In the genomic region with DNA sequence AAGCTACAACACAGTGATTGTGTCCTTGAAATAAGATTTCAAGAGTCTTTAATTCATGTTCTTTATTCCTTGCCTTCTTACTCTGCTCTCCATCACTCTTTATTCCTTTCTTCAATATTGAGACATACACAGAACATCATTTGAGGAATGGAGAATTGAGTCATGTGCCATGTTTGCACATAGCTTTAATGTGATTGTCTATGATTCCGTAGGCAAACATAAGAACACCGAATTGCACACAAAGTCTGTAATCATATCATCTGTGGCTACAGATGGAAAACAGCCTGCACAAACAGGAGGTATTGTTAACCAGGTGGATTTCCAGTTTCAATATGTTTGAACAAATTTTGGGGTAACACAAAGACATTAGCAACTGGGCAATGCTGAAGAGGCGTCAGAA, we compare ENCODE assay signal across 21 cellular contexts.
DNase-seq lines count a peak whose midpoint lies in the region; ATAC-seq, FAIRE-seq and TF ChIP-seq lines count a peak whose summit lies in the region.
"Had no signal": no experiment of that assay in that cellular context is flagged by ENCODE, and none has a peak within 500 bp of the region (broad histone marks: within the 10 kb centered on the region; RNA-seq: fewer than 3 reads in every experiment).

No MANE protein-coding gene starts in this region.

- no peak overlapping the region for H2AFZ ChIP-seq in astrocyte (ENCODE audit: low read depth, low read length)
- H2AFZ ChIP-seq in PC-9: no peak overlapping the region

- CTCF ChIA-PET in CD4-positive, alpha-beta T cell (lab: Charles Lee): no interaction called here
- CTCF ChIA-PET in PC-9 (lab: Charles Lee): no interaction called here

- no TSS peak for BruUV-seq in PC-9 (replicated peaks; lab: Mats Ljungman, UMichigan)

- H3K9me3 ChIP-seq in CD4-positive, alpha-beta T cell (ENCODE audit: control insufficient read depth, low read length): no peaks in the 10 kb centered on the region
- H3K9me3 ChIP-seq in astrocyte (ENCODE audit: insufficient read depth, low read depth, low read length) (no peaks in the 10 kb centered on the region), PC-9 (ENCODE audit: insufficient read depth, low read depth) (no peaks in the 10 kb centered on the region; the same call in 1 of the 2 replicates)
- H3K9me3 ChIP-seq: testis had no signal

- H3K4me2 ChIP-seq in astrocyte (ENCODE audit: low read length) (no peak overlapping the region), PC-9 (no peak overlapping the region)

- peaks cover 16% of the 10 kb centered on the region for H3K4me1 Mint-ChIP-seq in CD4-positive, alpha-beta T cell (ENCODE audit: low read depth)
- H3K4me1 Mint-ChIP-seq in astrocyte (ENCODE audit: low read depth, unreplicated experiment): peaks cover 10% of the 10 kb centered on the region
- H3K4me1 Mint-ChIP-seq in activated T-helper 2 cell treated with anti-CD3 and anti-CD28 coated beads, Interferon-gamma antibody, Interleukin-2, Interleukin-4, amounts not matched to agents 10 μg/mL and 5 μg/mL and 100 μg/mL, durations not matched to agents 14 hours and 24 hours and 36 hours (ENCODE audit: low read depth): peaks cover 18% of the 10 kb centered on the region

- intact Hi-C loops in CD4-positive, alpha-beta T cell (cut with DNase I, micrococcal nuclease): loop anchor here (5.0 to 10.0 kb wide), 3 partner anchors 156 to 1679 kb away; no protein-coding TSS in a partner anchor
- intact Hi-C loops in PC-9 (cut with micrococcal nuclease; ENCODE audit: unreplicated experiment): loop anchor here (5.0 kb wide), 1 partner anchor 639 kb away; no protein-coding TSS in a partner anchor
- intact Hi-C loops in activated T-helper 2 cell treated with anti-CD3 and anti-CD28 coated beads, Interferon-gamma antibody, Interleukin-2, Interleukin-4, amounts not matched to agents 10 μg/mL and 5 μg/mL and 100 μg/mL, durations not matched to agents 14 hours and 24 hours and 36 hours (cut with micrococcal nuclease): loop anchor here (5.0 kb wide), 2 partner anchors 79 to 254 kb away; no protein-coding TSS in a partner anchor

- no peak overlapping the region for H3K9ac ChIP-seq in astrocyte (ENCODE audit: low read length)

- H3F3A ChIP-seq in PC-9 (ENCODE audit: insufficient read depth, low read depth): no peaks in the 10 kb centered on the region

- H3K27ac ChIP-seq in CD4-positive, alpha-beta T cell (ENCODE audit: low read depth, low read length): no peak overlapping the region
- H3K27ac ChIP-seq in astrocyte (ENCODE audit: low read depth, low read length) (no peak overlapping the region), PC-9 (no peak overlapping the region)
- H3K27ac ChIP-seq: HL-60 had no signal

- no peaks in the 10 kb centered on the region for H3K27me3 ChIP-seq in CD4-positive, alpha-beta T cell (ENCODE audit: control insufficient read depth, insufficient read depth, low read length)
- H3K27me3 ChIP-seq in astrocyte (ENCODE audit: insufficient read depth, low read length): no peaks in the 10 kb centered on the region
- no peaks in the 10 kb centered on the region for H3K27me3 ChIP-seq in PC-9 (ENCODE audit: insufficient read depth, low read depth)
- H3K27me3 ChIP-seq: testis had no signal

- H3K27me3 Mint-ChIP-seq in CD4-positive, alpha-beta T cell: no peaks in the 10 kb centered on the region
- H3K27me3 Mint-ChIP-seq in astrocyte (ENCODE audit: low read depth, unreplicated experiment): no peaks in the 10 kb centered on the region
- peaks cover 13% of the 10 kb centered on the region for H3K27me3 Mint-ChIP-seq in activated T-helper 2 cell treated with anti-CD3 and anti-CD28 coated beads, Interferon-gamma antibody, Interleukin-2, Interleukin-4, amounts not matched to agents 10 μg/mL and 5 μg/mL and 100 μg/mL, durations not matched to agents 14 hours and 24 hours and 36 hours (ENCODE audit: low read depth)
- H3K27me3 Mint-ChIP-seq: natural killer cell treated with Interleukin-12 subunit alpha and Interleukin-12 subunit beta and Interleukin-15 and Interleukin-18, amount 100 ng/mL, for 72 hours; progenitor cell of endocrine pancreas had no signal

- TF ChIP-seq CTCF in CD4-positive, alpha-beta T cell (IDR thresholded peaks at IDR 0.05): no peak
- TF ChIP-seq CTCF in astrocyte (IDR thresholded peaks at IDR 0.05; ENCODE audit: insufficient read depth, low read depth, low read length) (no peak), PC-9 (conservative IDR thresholded peaks at IDR 0.05) (no peak)

- no peak overlapping the region for H3K4me3 ChIP-seq in astrocyte (ENCODE audit: insufficient read depth, low read depth, low read length)
- no peak overlapping the region for H3K4me3 ChIP-seq in PC-9
- H3K4me3 ChIP-seq: K562 had no signal

- peaks cover 13% of the 10 kb centered on the region for H3K4me1 ChIP-seq in astrocyte (ENCODE audit: insufficient read depth, low read length)
- H3K4me1 ChIP-seq in PC-9 (replicated peaks; ENCODE audit: insufficient read depth): peaks cover 4% of the 10 kb centered on the region; the same call in 1 of the 2 replicates
- H3K4me1 ChIP-seq: testis had no signal

- POLR2A ChIA-PET in CD4-positive, alpha-beta T cell (lab: Charles Lee): interaction anchor here (1.3 kb wide), 1 partner anchor 78 kb away, joined by 7 read pairs; no protein-coding TSS in a partner anchor
- POLR2A ChIA-PET in PC-9 (lab: Charles Lee; ENCODE audit: unreplicated experiment): no interaction called here

- no peak for DNase-seq in CD4-positive, alpha-beta T cell
- DNase-seq in GM12891 (ENCODE audit: insufficient read length, low spot score): no peak
- peak; percentile 42 for DNase-seq in NCI-H345 (lab: John Stamatoyannopoulos, UW)
- DNase-seq in astrocyte (ENCODE audit: low read depth): no peak
- no peak for DNase-seq in PC-9
- no peak for DNase-seq in stimulated activated naive CD4-positive, alpha-beta T cell treated with Interleukin-2 at 50 U/mL for 16 hours (lab: John Stamatoyannopoulos, UW)
- no peak for DNase-seq in activated T-helper 2 cell treated with anti-CD3 and anti-CD28 coated beads, Interferon-gamma antibody, Interleukin-2, Interleukin-4, amounts not matched to agents 10 μg/mL and 5 μg/mL and 100 μg/mL, durations not matched to agents 14 hours and 24 hours and 36 hours (ENCODE audit: low spot score)
- no peak for DNase-seq in activated CD4-positive, alpha-beta T cell treated with anti-CD3 and anti-CD28 coated beads for 1 hour
- DNase-seq: activated naive CD4-positive, alpha-beta T cell treated with anti-CD3 and anti-CD28 coated beads, Interleukin-2, amount 10 ng/mL, durations not matched to agents 7 days and 5 days; activated T-cell treated with anti-CD3 and anti-CD28 coated beads for 4 hours; hippocampal formation; kidney; NCI-H187 treated with DMSO at 0.1 percent for 48 hours; testis had no signal

- no peak for ATAC-seq in CD4-positive, alpha-beta T cell (ENCODE audit: poor library complexity)
- ATAC-seq: natural killer cell treated with Interleukin-12 subunit alpha and Interleukin-12 subunit beta and Interleukin-15 and Interleukin-18, amount 100 ng/mL, for 72 hours had no signal

- H4K20me1 ChIP-seq in astrocyte (ENCODE audit: insufficient read depth, low read length) (no peaks in the 10 kb centered on the region), PC-9 (ENCODE audit: insufficient read depth) (no peaks in the 10 kb centered on the region)

- no peaks in the 10 kb centered on the region for H3K9me3 Mint-ChIP-seq in CD4-positive, alpha-beta T cell
- no peaks in the 10 kb centered on the region for H3K9me3 Mint-ChIP-seq in astrocyte (ENCODE audit: unreplicated experiment)
- H3K9me3 Mint-ChIP-seq in activated T-helper 2 cell treated with anti-CD3 and anti-CD28 coated beads, Interferon-gamma antibody, Interleukin-2, Interleukin-4, amounts not matched to agents 10 μg/mL and 5 μg/mL and 100 μg/mL, durations not matched to agents 14 hours and 24 hours and 36 hours: no peaks in the 10 kb centered on the region
- H3K9me3 Mint-ChIP-seq: activated naive CD4-positive, alpha-beta T cell treated with anti-CD3 and anti-CD28 coated beads, Interleukin-2, amount 10 ng/mL, durations not matched to agents 7 days and 5 days; natural killer cell treated with Interleukin-12 subunit alpha and Interleukin-12 subunit beta and Interleukin-15 and Interleukin-18, amount 100 ng/mL, for 72 hours had no signal

- H3K9me2 ChIP-seq in PC-9 (ENCODE audit: insufficient read depth): no peaks in the 10 kb centered on the region

- no peaks in the 10 kb centered on the region for H3K36me3 ChIP-seq in astrocyte (ENCODE audit: insufficient read depth, low read length)
- H3K36me3 ChIP-seq in PC-9 (ENCODE audit: low read depth): no peaks in the 10 kb centered on the region

- no peak for TF ChIP-seq POLR2A in GM12891 (IDR thresholded peaks at IDR 0.05; ENCODE audit: low read depth, low read length)

- H3K79me2 ChIP-seq in astrocyte (ENCODE audit: insufficient read depth, low read length) (no peaks in the 10 kb centered on the region), PC-9 (ENCODE audit: low read depth) (no peaks in the 10 kb centered on the region)

- no peak overlapping the region for H3K4me3 Mint-ChIP-seq in CD4-positive, alpha-beta T cell
- H3K4me3 Mint-ChIP-seq in astrocyte (ENCODE audit: unreplicated experiment): no peak overlapping the region
- H3K4me3 Mint-ChIP-seq in activated T-helper 2 cell treated with anti-CD3 and anti-CD28 coated beads, Interferon-gamma antibody, Interleukin-2, Interleukin-4, amounts not matched to agents 10 μg/mL and 5 μg/mL and 100 μg/mL, durations not matched to agents 14 hours and 24 hours and 36 hours (ENCODE audit: low read depth): no peak overlapping the region
- H3K4me3 Mint-ChIP-seq: activated naive CD4-positive, alpha-beta T cell treated with anti-CD3 and anti-CD28 coated beads, Interleukin-2, amount 10 ng/mL, durations not matched to agents 7 days and 5 days had no signal

- FAIRE-seq in GM12891 (lab: Jason Lieb, UNC) (peak; percentile 35), astrocyte (lab: Jason Lieb, UNC) (peak; percentile 29)
- FAIRE-seq: colon, GM18507, H54, kidney had no signal

- peak overlapping the region; percentile 13 for H3K27ac Mint-ChIP-seq in CD4-positive, alpha-beta T cell
- no peak overlapping the region for H3K27ac Mint-ChIP-seq in astrocyte (ENCODE audit: unreplicated experiment)
- no peak overlapping the region for H3K27ac Mint-ChIP-seq in activated T-helper 2 cell treated with anti-CD3 and anti-CD28 coated beads, Interferon-gamma antibody, Interleukin-2, Interleukin-4, amounts not matched to agents 10 μg/mL and 5 μg/mL and 100 μg/mL, durations not matched to agents 14 hours and 24 hours and 36 hours
- H3K27ac Mint-ChIP-seq: activated naive CD4-positive, alpha-beta T cell treated with anti-CD3 and anti-CD28 coated beads, Interleukin-2, amount 10 ng/mL, durations not matched to agents 7 days and 5 days; progenitor cell of endocrine pancreas had no signal

- H3K36me3 Mint-ChIP-seq in CD4-positive, alpha-beta T cell (ENCODE audit: low read depth): no peaks in the 10 kb centered on the region
- H3K36me3 Mint-ChIP-seq in astrocyte (ENCODE audit: low read depth, unreplicated experiment): no peaks in the 10 kb centered on the region
- no peaks in the 10 kb centered on the region for H3K36me3 Mint-ChIP-seq in activated T-helper 2 cell treated with anti-CD3 and anti-CD28 coated beads, Interferon-gamma antibody, Interleukin-2, Interleukin-4, amounts not matched to agents 10 μg/mL and 5 μg/mL and 100 μg/mL, durations not matched to agents 14 hours and 24 hours and 36 hours (ENCODE audit: low read depth)
- H3K36me3 Mint-ChIP-seq: natural killer cell treated with Interleukin-12 subunit alpha and Interleukin-12 subunit beta and Interleukin-15 and Interleukin-18, amount 100 ng/mL, for 72 hours had no signal
